Comparison of ENCODE assay signal across 17 cellular contexts in genomic region chr16:2042666-2043295, GRCh38. TPM values are rescaled to one million over a fixed set of nuclear protein-coding genes. Genes with fewer than 3 reads are reported as not detected.
DNase-seq lines count a peak whose midpoint lies in the region; ATAC-seq and TF ChIP-seq lines count a peak whose summit lies in the region.
"Had no signal": no experiment of that assay in that cellular context is flagged by ENCODE, and none has a peak within 500 bp of the region (broad histone marks: within the 10 kb centered on the region; RNA-seq: fewer than 3 reads in every experiment).

No MANE protein-coding gene starts in this region.

- H3K27ac ChIP-seq in WERI-Rb-1 (peak overlapping the region; percentile 97), ovary (peak overlapping the region in 1 of 2 donors; percentile 75)
- H3K27ac ChIP-seq: HL-60, pancreas had no signal

- ATAC-seq in GM21723 (IDR thresholded peaks at IDR 0.05; ENCODE audit: unreplicated experiment), result no peak
- ATAC-seq: activated naive CD4-positive, alpha-beta T cell treated with anti-CD3 and anti-CD28 coated beads, Interleukin-2, amount 50 U/mL, for 72 hours had no signal

- intact Hi-C loops in ovary (cut with DNase I), result no loop called here

- H3K4me3 ChIP-seq in WERI-Rb-1 (ENCODE audit: low read depth, low read length) (peak overlapping the region; percentile 38), ovary (no peak overlapping the region)
- H3K4me3 ChIP-seq: pancreas had no signal

- DNase-seq in COLO668 (lab: John Stamatoyannopoulos, UW; ENCODE audit: unreplicated experiment), result peak; percentile 75
- DNase-seq in HT-29 (ENCODE audit: low spot score), result peak; percentile 75
- peak; percentile 71 for DNase-seq in WERI-Rb-1
- DNase-seq in ovary, result peak in 3 of 5 donors; percentile 61 to 75 (median 67)
- no peak for DNase-seq in stimulated activated CD4-positive, alpha-beta T cell treated with anti-CD3 and anti-CD28 coated beads, Interleukin-4, amount 100 ng/mL, for 4 hours
- DNase-seq in AG08396 (ENCODE audit: low spot score), result no peak
- DNase-seq: activated CD4-positive, alpha-beta T cell treated with anti-CD3 and anti-CD28 coated beads for 1 hour; activated T-cell treated with anti-CD3 and anti-CD28 coated beads for 4 hours; foreskin fibroblast; midbrain; stimulated activated CD4-positive, alpha-beta T cell treated with anti-CD3 and anti-CD28 coated beads, Interleukin-12 subunit alpha, Interleukin-12 subunit beta, amount 100 ng/mL, for 4 hours had no signal

- H3K4me1 ChIP-seq in ovary (ENCODE audit: insufficient read depth), result peaks cover 39% of the 10 kb centered on the region

- H3K9me3 ChIP-seq in WERI-Rb-1 (ENCODE audit: severe bottlenecking), result no peaks in the 10 kb centered on the region
- H3K9me3 ChIP-seq in ovary, result no peaks in the 10 kb centered on the region
- H3K9me3 ChIP-seq: pancreas had no signal

- H3K27me3 ChIP-seq in WERI-Rb-1 (ENCODE audit: insufficient read depth, low read depth, severe bottlenecking), result no peaks in the 10 kb centered on the region
- H3K27me3 ChIP-seq in ovary, result no peaks in the 10 kb centered on the region
- H3K27me3 ChIP-seq: pancreas had no signal

- WGBS in ovary, 3 donors, result 28 to 63% (median 42%) methylated on average over 4 to 8 of the region's 8 CpGs

- TF ChIP-seq EP300 in ovary (IDR thresholded peaks at IDR 0.05), result no peak

- no peak for TF ChIP-seq POLR2A in ovary (IDR thresholded peaks at IDR 0.05)

- TF ChIP-seq CTCF in WERI-Rb-1 (IDR thresholded peaks at IDR 0.05; ENCODE audit: low read depth, low read length) (no peak), ovary (IDR thresholded peaks at IDR 0.05) (no peak)

- peaks cover 22% of the 10 kb centered on the region for H3K36me3 ChIP-seq in WERI-Rb-1
- H3K36me3 ChIP-seq in ovary, result no peaks in the 10 kb centered on the region
- H3K36me3 ChIP-seq: pancreas had no signal

RNA-seq across cellular contexts. Expression of gene NTHL1, which starts 4.9 kb away (rescaled TPM):
- total RNA-seq in HT-29 (2014; rRNA removed; shearing (Covaris generic)), result 157 and 215 TPM in 2 replicates
- total RNA-seq in ovary, result 10 to 100 TPM; 17.1 to 38.1 (median 23.9) TPM
- 10 to 100 TPM in 1 of 2 donors, 1 to 10 TPM in 1; 1.9 to 27.3 TPM for polyA plus RNA-seq in ovary

RNA-seq across cellular contexts. Expression of gene TSC2, which starts 5.0 kb away (rescaled TPM):
- 75.1 and 85.0 TPM in 2 replicates for total RNA-seq in HT-29 (2014; rRNA removed; shearing (Covaris generic))
- total RNA-seq in ovary, result 100 to 1,000 TPM in 4 of 7 donors, 10 to 100 TPM in 3; 47.0 to 150 (median 131) TPM
- 10 to 100 TPM; 51.7 to 72.1 TPM for polyA plus RNA-seq in ovary

RNA-seq across cellular contexts. Expression of gene NHERF2, which starts 16.1 kb away (rescaled TPM):
- total RNA-seq in HT-29 (2014; rRNA removed; shearing (Covaris generic)), result 258 and 259 TPM in 2 replicates
- 100 to 1,000 TPM in 1 of 7 donors, 10 to 100 TPM in 6; 25.0 to 118 (median 78.7) TPM for total RNA-seq in ovary
- 100 to 1,000 TPM in 1 of 2 donors, 1 to 10 TPM in 1; 6.3 to 101 TPM for polyA plus RNA-seq in ovary

RNA-seq across cellular contexts. Expression of gene NPW, which starts 23.2 kb away (rescaled TPM):
- 0.91 and 2.7 TPM in 2 replicates for total RNA-seq in HT-29 (2014; rRNA removed; shearing (Covaris generic))
- total RNA-seq in ovary, result 1 to 10 TPM in 1 of 7 donors, under 1 TPM in 2, not detected in 4; 0.46 to 1.1 (median 0.78) TPM
- under 1 TPM in 1 of 2 donors, not detected in 1; 0.17 TPM for polyA plus RNA-seq in ovary
- total RNA-seq: bronchial epithelial cell, G401 had no signal

RNA-seq across cellular contexts. Expression of gene ZNF598, which starts 33.2 kb away (rescaled TPM):
- 42.9 and 49.0 TPM in 2 replicates for total RNA-seq in HT-29 (2014; rRNA removed; shearing (Covaris generic))
- 10 to 100 TPM; 25.8 to 44.5 (median 30.3) TPM for total RNA-seq in ovary
- 10 to 100 TPM in 1 of 2 donors, under 1 TPM in 1; 0.95 to 26.7 TPM for polyA plus RNA-seq in ovary

Comparison
In these comparisons a context has a peak if more than half of its experiments do, and no peak if none do; other contexts are left out.
1. DNase-seq: peak in COLO668 (single experiment), HT-29 (single experiment), WERI-Rb-1 (single experiment) and ovary (3 of 5); none in stimulated activated CD4-positive, alpha-beta T cell treated with anti-CD3 and anti-CD28 coated beads, Interleukin-4, amount 100 ng/mL, for 4 hours (0 of 2) and AG08396 (single experiment).